14 cellular contexts compared by ENCODE assay signal in the genomic region with DNA sequence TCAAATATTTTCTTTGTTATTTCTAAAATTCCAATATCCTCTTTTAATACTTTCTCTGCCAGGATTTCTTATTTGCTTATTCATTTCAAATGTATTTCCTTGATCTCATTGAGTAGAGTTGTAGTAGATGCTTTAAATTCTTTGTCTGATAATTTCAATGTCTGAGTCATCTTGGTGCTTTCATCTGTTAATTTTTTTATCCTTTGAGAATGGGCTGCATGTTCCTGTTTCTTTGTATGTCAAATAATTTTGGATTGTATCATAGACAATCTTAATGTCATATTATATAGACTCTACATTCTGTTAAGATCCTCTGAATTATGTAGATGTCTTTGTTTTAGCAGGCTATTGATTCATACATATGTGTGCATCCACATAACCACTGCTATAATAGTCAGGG. TPM values are rescaled to one million over a fixed set of nuclear protein-coding genes. Genes with fewer than 3 reads are reported as not detected.
DNase-seq lines count a peak whose midpoint lies in the region; ATAC-seq and TF ChIP-seq lines count a peak whose summit lies in the region.
"Had no signal": no experiment of that assay in that cellular context is flagged by ENCODE, and none has a peak within 500 bp of the region (broad histone marks: within the 10 kb centered on the region; RNA-seq: fewer than 3 reads in every experiment).

No MANE protein-coding gene starts in this region.

- no peak overlapping the region for H3K27ac Mint-ChIP-seq in activated T-cell treated with anti-CD3 and anti-CD28 coated beads, Interleukin-2, amount 50 U/mL, for 72 hours
- H3K27ac Mint-ChIP-seq: activated naive CD4-positive, alpha-beta T cell treated with anti-CD3 and anti-CD28 coated beads, Interleukin-2, amount 10 ng/mL, durations not matched to agents 7 days and 5 days; naive B cell had no signal

- no peak overlapping the region for H3K4me3 Mint-ChIP-seq in activated T-cell treated with anti-CD3 and anti-CD28 coated beads, Interleukin-2, amount 50 U/mL, for 72 hours
- H3K4me3 Mint-ChIP-seq: activated naive CD4-positive, alpha-beta T cell treated with anti-CD3 and anti-CD28 coated beads, Interleukin-2, amount 10 ng/mL, durations not matched to agents 7 days and 5 days; naive B cell had no signal

- H3K27me3 ChIP-seq in BJ (ENCODE audit: control insufficient read depth, insufficient read depth, low read length) (no peaks in the 10 kb centered on the region), Panc1 (ENCODE audit: control insufficient read depth, insufficient read depth, low read length) (no peaks in the 10 kb centered on the region)
- H3K27me3 ChIP-seq: BLaER1 treated with 17β-estradiol and CSF1 and Interleukin-3, amounts not matched to agents 10 nM and 100 nM had no signal

- CTCF ChIA-PET in BJ (lab: Yijun Ruan, JAX) (no interaction called here), Panc1 (lab: Charles Lee) (no interaction called here)

- TF ChIP-seq CTCF in BJ (IDR thresholded peaks at IDR 0.05; ENCODE audit: insufficient read depth, low read depth, low read length) (no peak), Panc1 (IDR thresholded peaks at IDR 0.05) (no peak), epithelial cell of esophagus (IDR thresholded peaks at IDR 0.05; ENCODE audit: insufficient read depth, low read depth, low read length, missing control alignments) (no peak)

- no TSS peak for BruUV-seq in Panc1 (replicated peaks; lab: Mats Ljungman, UMichigan)

- H3K27me3 Mint-ChIP-seq in activated T-cell treated with anti-CD3 and anti-CD28 coated beads, Interleukin-2, amount 50 U/mL, for 72 hours (ENCODE audit: low read depth): no peaks in the 10 kb centered on the region

- H3K27ac ChIP-seq in Panc1 (ENCODE audit: low read length) (peak overlapping the region; percentile 46; the same call in 1 of the 2 replicates), mesodermal cell (ENCODE audit: low read depth, low read length, severe bottlenecking) (peak overlapping the region; percentile 17)
- H3K27ac ChIP-seq: BLaER1 treated with 17β-estradiol and CSF1 and Interleukin-3, amounts not matched to agents 10 nM and 100 nM had no signal

- H3K36me3 Mint-ChIP-seq in activated T-cell treated with anti-CD3 and anti-CD28 coated beads, Interleukin-2, amount 50 U/mL, for 72 hours (ENCODE audit: insufficient read depth in 2 of 2): peaks cover 0 to 1% of the 10 kb centered on the region in 2 donors

- no peak overlapping the region for H3K4me3 ChIP-seq in BJ (ENCODE audit: low read depth, low read length)
- no peak overlapping the region for H3K4me3 ChIP-seq in Panc1 (ENCODE audit: low read depth in 2 of 2, low read length in 2 of 2)
- H3K4me3 ChIP-seq in epithelial cell of esophagus (ENCODE audit: low read length): no peak overlapping the region
- no peak overlapping the region for H3K4me3 ChIP-seq in mesodermal cell (ENCODE audit: extremely low read depth, insufficient read depth, low read length, poor library complexity, severe bottlenecking)
- H3K4me3 ChIP-seq: BLaER1 treated with 17β-estradiol and CSF1 and Interleukin-3, amounts not matched to agents 10 nM and 100 nM had no signal

- H3K9me3 ChIP-seq in Panc1 (ENCODE audit: control insufficient read depth, insufficient read depth, low read depth, low read length) (peaks cover 12% of the 10 kb centered on the region; the same call in 1 of the 2 replicates), mesodermal cell (ENCODE audit: control insufficient read depth, low read length) (peaks cover 11% of the 10 kb centered on the region)

- peaks cover 9% of the 10 kb centered on the region for H3K4me1 Mint-ChIP-seq in activated T-cell treated with anti-CD3 and anti-CD28 coated beads, Interleukin-2, amount 50 U/mL, for 72 hours (ENCODE audit: low read depth)

- no peak for ATAC-seq in Panc1
- no peak for ATAC-seq in activated T-cell treated with anti-CD3 and anti-CD28 coated beads, Interleukin-2, amount 50 U/mL, for 72 hours (replicated peaks in 1 of 2)
- no peak for ATAC-seq in HG03139 (IDR thresholded peaks at IDR 0.05; ENCODE audit: unreplicated experiment)
- ATAC-seq: sciatic nerve had no signal

- in situ Hi-C loops in Panc1 (cut with HindIII; ENCODE audit: low pct_unique_long_range_greater_than_20kb, low sequenced_read_pairs) (no loop called here), KBM-7 (cut with MboI; ENCODE audit: low pct_unique_long_range_greater_than_20kb, low sequenced_read_pairs) (no loop called here)

- POLR2A ChIA-PET in BJ (lab: Charles Lee): no interaction called here
- POLR2A ChIA-PET in Panc1 (lab: Charles Lee): no interaction called here

- H3K4me1 ChIP-seq in Panc1 (ENCODE audit: control insufficient read depth, insufficient read depth, low read length) (peaks cover 33% of the 10 kb centered on the region), mesodermal cell (ENCODE audit: control insufficient read depth, insufficient read depth, low read length, poor library complexity, severe bottlenecking) (peaks cover 16% of the 10 kb centered on the region)

- H3K36me3 ChIP-seq in BJ (ENCODE audit: control insufficient read depth, insufficient read depth, low read length) (no peaks in the 10 kb centered on the region), Panc1 (ENCODE audit: control insufficient read depth, insufficient read depth, low read length) (no peaks in the 10 kb centered on the region), mesodermal cell (ENCODE audit: control insufficient read depth, insufficient read depth, low read length) (no peaks in the 10 kb centered on the region)

- intact Hi-C loops in Panc1 (cut with micrococcal nuclease; ENCODE audit: unreplicated experiment): no loop called here

- DNase-seq in BJ (ENCODE audit: low read depth) (peak; percentile 47), Panc1 (ENCODE audit: low read depth, low spot score) (no peak), epithelial cell of esophagus (ENCODE audit: low read depth) (peak; percentile 52), KBM-7 (no peak)
- DNase-seq in activated T-cell treated with anti-CD3 and anti-CD28 coated beads, Interleukin-2, amount 50 U/mL, for 72 hours: no peak
- DNase-seq in activated T-cell treated with anti-CD3 and anti-CD28 coated beads, Interleukin-2, amount 50 U/mL, for 48 hours: no peak
- DNase-seq: naive B cell, T1000 had no signal

- peaks cover 1 to 4% of the 10 kb centered on the region in 2 donors for H3K9me3 Mint-ChIP-seq in activated T-cell treated with anti-CD3 and anti-CD28 coated beads, Interleukin-2, amount 50 U/mL, for 72 hours

RNA-seq across cellular contexts. Expression of gene MYEOV, which starts 57.5 kb away (rescaled TPM):
- polyA plus RNA-seq in BJ (2011; rRNA removed): 3.6 and 4.5 TPM in 2 replicates
- 3.6 and 9.9 TPM in 2 replicates for polyA minus RNA-seq in BJ (2011; rRNA and poly(A)+ RNA removed)
- 69.8 TPM for total RNA-seq in Panc1 (2021; ENCODE audit: unreplicated experiment)
- 49.0 TPM for polyA plus RNA-seq in Panc1 (2012; ENCODE audit: insufficient read length)
- polyA plus RNA-seq in mesodermal cell (2013, experiment 1 of 2): 1.3 TPM
- 2.2 TPM for polyA plus RNA-seq in mesodermal cell (2013, experiment 2 of 2)
- total RNA-seq in activated T-cell treated with anti-CD3 and anti-CD28 coated beads, Interleukin-2, amount 50 U/mL, for 72 hours: under 1 TPM; 0.42 to 0.67 TPM
- total RNA-seq: frontal cortex had no signal

Comparison
In these comparisons a context has a peak if more than half of its experiments do, and no peak if none do; other contexts are left out.
1. DNase-seq: peak in BJ (single experiment) and epithelial cell of esophagus (single experiment); none in Panc1 (single experiment), activated T-cell treated with anti-CD3 and anti-CD28 coated beads, Interleukin-2, amount 50 U/mL, for 72 hours (0 of 2), KBM-7 (single experiment) and activated T-cell treated with anti-CD3 and anti-CD28 coated beads, Interleukin-2, amount 50 U/mL, for 48 hours (0 of 2).
2. RNA of gene MYEOV, which starts 57.5 kb away (total RNA-seq): 69.8 TPM in Panc1 (single experiment); 0.42 to 0.67 TPM in activated T-cell treated with anti-CD3 and anti-CD28 coated beads, Interleukin-2, amount 50 U/mL, for 72 hours; every median in the first group is over 10 times any median in the second.